Comparison of ENCODE assay signal across 21 cellular contexts in genomic region chr21:25412090-25412489, GRCh38.
"Had no signal": no experiment of that assay in that cellular context is flagged by ENCODE, and none has a peak within 500 bp of the region (broad histone marks: within the 10 kb centered on the region; RNA-seq: fewer than 3 reads in every experiment).

No MANE protein-coding gene starts in this region.

- FAIRE-seq: frontal cortex had no signal

- H3K4me3 ChIP-seq: ascending aorta, breast epithelium, heart left ventricle, mucosa of descending colon, ovary, tibial nerve, uterus had no signal

- H3K27ac ChIP-seq: ascending aorta, breast epithelium, heart left ventricle, ovary, tibial nerve, uterus, VCaP had no signal

- H3K27me3 ChIP-seq: ascending aorta, breast epithelium, heart left ventricle, ovary, tibial nerve, uterus had no signal

- ATAC-seq: effector memory CD8-positive, alpha-beta T cell; heart left ventricle; left cardiac atrium; mucosa of descending colon; naive thymus-derived CD4-positive, alpha-beta T cell; stimulated activated memory B cell treated with anti-CD40 and anti-IgM and Interleukin-4, amounts not matched to agents 10 μg/mL and 1 μg/mL and 100 μg/mL, for 72 hours had no signal

- H3K9me3 ChIP-seq: ascending aorta, ovary had no signal

- H3K36me3 ChIP-seq: ascending aorta, breast epithelium, heart left ventricle, ovary, tibial nerve, uterus had no signal

- H3K4me1 ChIP-seq: ascending aorta, breast epithelium, heart left ventricle, tibial nerve, uterus had no signal

- DNase-seq: activated CD4-positive, alpha-beta T cell treated with anti-CD3 and anti-CD28 coated beads for 1 hour; activated CD4-positive, alpha-beta T cell treated with anti-CD3 and anti-CD28 coated beads, Interleukin-2, amount 50 U/mL, for 4 hours; activated naive CD4-positive, alpha-beta T cell treated with Interleukin-2 at 50 U/mL for 16 hours; activated T-cell treated with anti-CD3 and anti-CD28 coated beads for 4 hours; dermis blood vessel endothelial cell; effector memory CD8-positive, alpha-beta T cell; heart left ventricle; immature natural killer cell; left cardiac atrium; mucosa of descending colon; naive thymus-derived CD4-positive, alpha-beta T cell; ovary; stimulated activated CD4-positive, alpha-beta T cell treated with anti-CD3 and anti-CD28 coated beads, Interleukin-2, amount 100 ng/mL, for 48 hours; T1000; uterus had no signal
